Comparison of ENCODE assay signal across 12 cellular contexts in the genomic region with DNA sequence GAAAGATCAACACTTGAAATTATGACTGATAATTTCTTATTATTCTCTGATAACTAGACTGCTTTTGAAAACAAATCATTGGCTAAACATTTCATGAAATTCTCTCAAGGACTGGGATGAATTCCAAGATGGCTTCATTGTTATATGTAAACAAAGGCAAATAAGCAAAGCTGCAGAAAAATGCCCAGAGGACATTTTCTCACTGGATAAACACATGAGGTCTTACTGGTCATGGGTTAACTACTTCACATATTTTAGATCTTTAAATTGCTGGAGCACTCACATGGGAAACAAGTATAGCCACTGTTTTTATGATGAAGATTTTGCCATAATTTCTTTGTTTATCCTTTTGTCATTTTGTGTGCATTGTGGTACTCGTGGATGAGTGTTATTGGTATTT.
DNase-seq lines count a peak whose midpoint lies in the region; ATAC-seq and TF ChIP-seq lines count a peak whose summit lies in the region.
"Had no signal": no experiment of that assay in that cellular context is flagged by ENCODE, and none has a peak within 500 bp of the region (broad histone marks: within the 10 kb centered on the region; RNA-seq: fewer than 3 reads in every experiment).

No MANE protein-coding gene starts in this region.

- no peaks in the 10 kb centered on the region for H3K36me3 Mint-ChIP-seq in GM23338 (ENCODE audit: low read depth)
- no peaks in the 10 kb centered on the region for H3K36me3 Mint-ChIP-seq in activated CD4-positive, alpha-beta T cell treated with anti-CD3 and anti-CD28 coated beads, Interleukin-2, amount 10 ng/mL, durations not matched to agents 24 days and 14 days (ENCODE audit: low read depth)
- no peaks in the 10 kb centered on the region for H3K36me3 Mint-ChIP-seq in activated CD4-positive, alpha-beta memory T cell treated with anti-CD3 and anti-CD28 coated beads, Interleukin-2, amount 10 ng/mL, durations not matched to agents 7 days and 5 days (ENCODE audit: low read depth)
- H3K36me3 Mint-ChIP-seq: brain; CD4-positive, alpha-beta memory T cell; stimulated activated memory B cell treated with anti-CD40 and anti-IgM and Interleukin-4, amounts not matched to agents 10 μg/mL and 1 μg/mL and 100 μg/mL, for 72 hours had no signal

- no peaks in the 10 kb centered on the region for H3K79me1 ChIP-seq in mesenchymal stem cell (replicated peaks; ENCODE audit: low read length, poor library complexity, severe bottlenecking)

- H3K9me3 ChIP-seq in Karpas-422 (ENCODE audit: low read length) = no peaks in the 10 kb centered on the region
- no peaks in the 10 kb centered on the region for H3K9me3 ChIP-seq in mesenchymal stem cell (ENCODE audit: control insufficient read depth, low read length)
- H3K9me3 ChIP-seq in transverse colon = no peaks in the 10 kb centered on the region

- in situ Hi-C loops in astrocyte of the spinal cord (cut with HindIII; ENCODE audit: low sequenced_read_pairs) (no loop called here), transverse colon (cut with MboI; ENCODE audit: low pct_ligation_motif_present in 1 of 4, low pct_unique_long_range_greater_than_20kb in 1 of 4, low sequenced_read_pairs in 3 of 4) (loop anchor here in 1 of 4 donors (25.0 kb wide), 1 partner anchor 326 kb away; no protein-coding TSS in a partner anchor)

- H4K8ac ChIP-seq in mesenchymal stem cell (ENCODE audit: low read length) = no peak overlapping the region

- peaks cover 3% of the 10 kb centered on the region; the same call in 1 of the 2 replicates for H3K27me3 ChIP-seq in BJ (ENCODE audit: control insufficient read depth, insufficient read depth, low read length)
- H3K27me3 ChIP-seq in Karpas-422 (ENCODE audit: low read length) = no peaks in the 10 kb centered on the region
- no peaks in the 10 kb centered on the region for H3K27me3 ChIP-seq in mesenchymal stem cell (ENCODE audit: control insufficient read depth in 1 of 2, insufficient read depth in 1 of 2, low read length in 2 of 2)
- no peaks in the 10 kb centered on the region for H3K27me3 ChIP-seq in GM23338 (ENCODE audit: insufficient read depth)
- no peaks in the 10 kb centered on the region for H3K27me3 ChIP-seq in transverse colon

- no peak overlapping the region for H3K23ac ChIP-seq in mesenchymal stem cell (ENCODE audit: low read length in 2 of 2)

- no peak overlapping the region for H3K9ac ChIP-seq in Karpas-422 (ENCODE audit: low read length)
- H3K9ac ChIP-seq in mesenchymal stem cell (ENCODE audit: low read length) = peak overlapping the region; percentile 55

- WGBS in mesenchymal stem cell = 20% methylated on average over 1 of the region's 1 CpG
- 29 to 44% methylated on average over 1 of the region's 1 CpG for WGBS in transverse colon (ENCODE audit: low coverage in 1 of 2), 2 donors

- H3F3A ChIP-seq in GM23338 (replicated peaks; ENCODE audit: low read depth) = no peaks in the 10 kb centered on the region

- no peak overlapping the region for H3K14ac ChIP-seq in mesenchymal stem cell (ENCODE audit: low read length in 2 of 2)

- H3K79me2 ChIP-seq in Karpas-422 (ENCODE audit: low read length) (no peaks in the 10 kb centered on the region), GM23338 (replicated peaks; ENCODE audit: insufficient read depth) (no peaks in the 10 kb centered on the region)

- H2BK5ac ChIP-seq in mesenchymal stem cell (ENCODE audit: low read depth, low read length, poor library complexity, severe bottlenecking) = no peak overlapping the region

- H3K18ac ChIP-seq in mesenchymal stem cell (ENCODE audit: low read depth in 1 of 2, low read length in 2 of 2) = no peak overlapping the region

- H2AFZ ChIP-seq in Karpas-422 (ENCODE audit: low read length) (no peak overlapping the region), mesenchymal stem cell (ENCODE audit: low read depth, low read length) (no peak overlapping the region), GM23338 (no peak overlapping the region)

- no peak overlapping the region for H2BK15ac ChIP-seq in mesenchymal stem cell (ENCODE audit: low read depth, poor library complexity, severe bottlenecking)

- H3K9me3 Mint-ChIP-seq in GM23338 = no peaks in the 10 kb centered on the region
- no peaks in the 10 kb centered on the region for H3K9me3 Mint-ChIP-seq in activated CD4-positive, alpha-beta T cell treated with anti-CD3 and anti-CD28 coated beads, Interleukin-2, amount 10 ng/mL, durations not matched to agents 24 days and 14 days
- no peaks in the 10 kb centered on the region for H3K9me3 Mint-ChIP-seq in activated CD4-positive, alpha-beta memory T cell treated with anti-CD3 and anti-CD28 coated beads, Interleukin-2, amount 10 ng/mL, durations not matched to agents 7 days and 5 days
- H3K9me3 Mint-ChIP-seq: brain; stimulated activated memory B cell treated with anti-CD40 and anti-IgM and Interleukin-4, amounts not matched to agents 10 μg/mL and 1 μg/mL and 100 μg/mL, for 72 hours had no signal

- H4K91ac ChIP-seq in mesenchymal stem cell (ENCODE audit: low read length) = no peak overlapping the region

- H3K4me3 ChIP-seq in BJ (ENCODE audit: low read depth, low read length) (no peak overlapping the region), Karpas-422 (ENCODE audit: low read length) (no peak overlapping the region), astrocyte of the spinal cord (ENCODE audit: low read depth, low read length) (no peak overlapping the region), mesenchymal stem cell (ENCODE audit: insufficient read depth in 1 of 2, low read depth in 1 of 2, low read length in 2 of 2) (no peak overlapping the region), GM23338 (no peak overlapping the region), transverse colon (no peak overlapping the region)

- H3K27ac ChIP-seq in Karpas-422 (ENCODE audit: low read length) (no peak overlapping the region), mesenchymal stem cell (ENCODE audit: low read length, poor library complexity, severe bottlenecking) (no peak overlapping the region), GM23338 (ENCODE audit: low read depth) (no peak overlapping the region), transverse colon (peak overlapping the region in 2 of 4 donors; percentile 13 to 33)

- no peaks in the 10 kb centered on the region for H3K4me1 Mint-ChIP-seq in GM23338
- peaks cover 6% of the 10 kb centered on the region for H3K4me1 Mint-ChIP-seq in activated CD4-positive, alpha-beta T cell treated with anti-CD3 and anti-CD28 coated beads, Interleukin-2, amount 10 ng/mL, durations not matched to agents 24 days and 14 days
- peaks cover 1% of the 10 kb centered on the region for H3K4me1 Mint-ChIP-seq in activated CD4-positive, alpha-beta memory T cell treated with anti-CD3 and anti-CD28 coated beads, Interleukin-2, amount 10 ng/mL, durations not matched to agents 7 days and 5 days
- H3K4me1 Mint-ChIP-seq: stimulated activated memory B cell treated with anti-CD40 and anti-IgM and Interleukin-4, amounts not matched to agents 10 μg/mL and 1 μg/mL and 100 μg/mL, for 72 hours had no signal

- no peak for TF ChIP-seq POLR2A in transverse colon (IDR thresholded peaks at IDR 0.05)

- CTCF ChIA-PET in BJ (lab: Yijun Ruan, JAX) = interaction anchor here (0.6 to 2.0 kb wide), 11 partner anchors 9 to 615 kb away, joined by 3 to 10 read pairs (median 3); no protein-coding TSS in a partner anchor
- CTCF ChIA-PET in activated CD4-positive, alpha-beta memory T cell treated with anti-CD3 and anti-CD28 coated beads, Interleukin-2, amount 10 ng/mL, durations not matched to agents 7 days and 5 days (lab: Charles Lee) = interaction anchor here (0.8 to 3.9 kb wide), 7 partner anchors 9 to 272 kb away, joined by 3 to 23 read pairs (median 3); a partner anchor contains a TSS

- H3K27ac Mint-ChIP-seq in GM23338 = no peak overlapping the region
- H3K27ac Mint-ChIP-seq in activated CD4-positive, alpha-beta T cell treated with anti-CD3 and anti-CD28 coated beads, Interleukin-2, amount 10 ng/mL, durations not matched to agents 24 days and 14 days = no peak overlapping the region
- no peak overlapping the region for H3K27ac Mint-ChIP-seq in activated CD4-positive, alpha-beta memory T cell treated with anti-CD3 and anti-CD28 coated beads, Interleukin-2, amount 10 ng/mL, durations not matched to agents 7 days and 5 days
- H3K27ac Mint-ChIP-seq: activated CD8-positive, alpha-beta T cell treated with anti-CD3 and anti-CD28 coated beads, Interleukin-2, amount 10 ng/mL, durations not matched to agents 7 days and 5 days; CD4-positive, alpha-beta memory T cell; stimulated activated memory B cell treated with anti-CD40 and anti-IgM and Interleukin-4, amounts not matched to agents 10 μg/mL and 1 μg/mL and 100 μg/mL, for 72 hours had no signal

- H3K4me2 ChIP-seq in Karpas-422 (ENCODE audit: low read depth, low read length, poor library complexity, severe bottlenecking) = peak overlapping the region; percentile 51
- H3K4me2 ChIP-seq in mesenchymal stem cell (ENCODE audit: low read length, poor library complexity, severe bottlenecking) = no peak overlapping the region
- H3K4me2 ChIP-seq in GM23338 = no peak overlapping the region

- no peak overlapping the region for H3K4ac ChIP-seq in mesenchymal stem cell (ENCODE audit: low read depth in 1 of 2, low read length in 2 of 2)

- ATAC-seq in GM23338 = no peak

- H3K4me3 Mint-ChIP-seq in GM23338 = no peak overlapping the region
- no peak overlapping the region for H3K4me3 Mint-ChIP-seq in activated CD4-positive, alpha-beta T cell treated with anti-CD3 and anti-CD28 coated beads, Interleukin-2, amount 10 ng/mL, durations not matched to agents 24 days and 14 days
- no peak overlapping the region for H3K4me3 Mint-ChIP-seq in activated CD4-positive, alpha-beta memory T cell treated with anti-CD3 and anti-CD28 coated beads, Interleukin-2, amount 10 ng/mL, durations not matched to agents 7 days and 5 days
- H3K4me3 Mint-ChIP-seq: activated CD8-positive, alpha-beta T cell treated with anti-CD3 and anti-CD28 coated beads, Interleukin-2, amount 10 ng/mL, durations not matched to agents 7 days and 5 days; CD4-positive, alpha-beta memory T cell; stimulated activated memory B cell treated with anti-CD40 and anti-IgM and Interleukin-4, amounts not matched to agents 10 μg/mL and 1 μg/mL and 100 μg/mL, for 72 hours had no signal

- no peak overlapping the region for H2AK5ac ChIP-seq in mesenchymal stem cell (ENCODE audit: low read length, severe bottlenecking)

- no peak for TF ChIP-seq EP300 in transverse colon (IDR thresholded peaks at IDR 0.05; ENCODE audit: low read depth)

- peaks cover 1% of the 10 kb centered on the region for H3K27me3 Mint-ChIP-seq in GM23338 (ENCODE audit: insufficient read depth, low read depth, poor library complexity)
- no peaks in the 10 kb centered on the region for H3K27me3 Mint-ChIP-seq in activated CD4-positive, alpha-beta T cell treated with anti-CD3 and anti-CD28 coated beads, Interleukin-2, amount 10 ng/mL, durations not matched to agents 24 days and 14 days
- no peaks in the 10 kb centered on the region for H3K27me3 Mint-ChIP-seq in activated CD4-positive, alpha-beta memory T cell treated with anti-CD3 and anti-CD28 coated beads, Interleukin-2, amount 10 ng/mL, durations not matched to agents 7 days and 5 days
- H3K27me3 Mint-ChIP-seq: brain had no signal

- DNase-seq in BJ (ENCODE audit: low read depth) = peak; percentile 32
- no peak for DNase-seq in Karpas-422
- DNase-seq in astrocyte of the spinal cord (ENCODE audit: low read depth, low spot score) = peak; percentile 18
- peak; percentile 77 for DNase-seq in mesenchymal stem cell
- no peak for DNase-seq in GM23338 (ENCODE audit: low spot score)
- DNase-seq in transverse colon = no peak
- no peak for DNase-seq in activated CD4-positive, alpha-beta T cell treated with anti-CD3 and anti-CD28 coated beads, Interleukin-2, amount 10 ng/mL, durations not matched to agents 24 days and 14 days
- DNase-seq in activated CD4-positive, alpha-beta memory T cell treated with anti-CD3 and anti-CD28 coated beads, Interleukin-2, amount 10 ng/mL, durations not matched to agents 7 days and 5 days = no peak

- no peak overlapping the region for H2BK12ac ChIP-seq in mesenchymal stem cell (ENCODE audit: low read length in 2 of 2)

- POLR2A ChIA-PET in BJ (lab: Charles Lee) = no interaction called here
- POLR2A ChIA-PET in activated CD4-positive, alpha-beta memory T cell treated with anti-CD3 and anti-CD28 coated beads, Interleukin-2, amount 10 ng/mL, durations not matched to agents 7 days and 5 days (lab: Charles Lee) = no interaction called here

- H2BK120ac ChIP-seq in mesenchymal stem cell (ENCODE audit: low read depth, low read length) = no peak overlapping the region

- H3K4me1 ChIP-seq in Karpas-422 (ENCODE audit: low read length) (peaks cover 38% of the 10 kb centered on the region), mesenchymal stem cell (ENCODE audit: control insufficient read depth, insufficient read depth, low read depth, low read length) (no peaks in the 10 kb centered on the region), GM23338 (ENCODE audit: insufficient read depth) (no peaks in the 10 kb centered on the region), transverse colon (peaks cover 0 to 4% (median 0%) of the 10 kb centered on the region in 4 donors)

- no peaks in the 10 kb centered on the region for H3K36me3 ChIP-seq in BJ (ENCODE audit: control insufficient read depth, insufficient read depth, low read length)
- H3K36me3 ChIP-seq in Karpas-422 (ENCODE audit: insufficient read depth, low read length) = no peaks in the 10 kb centered on the region
- peaks cover 0 to 4% of the 10 kb centered on the region in 2 experiments for H3K36me3 ChIP-seq in mesenchymal stem cell (ENCODE audit: control insufficient read depth in 1 of 2, insufficient read depth in 2 of 2, low read depth in 1 of 2, low read length in 2 of 2)
- no peaks in the 10 kb centered on the region for H3K36me3 ChIP-seq in GM23338 (ENCODE audit: insufficient read depth)
- no peaks in the 10 kb centered on the region for H3K36me3 ChIP-seq in transverse colon

- H4K20me1 ChIP-seq in Karpas-422 (ENCODE audit: insufficient read depth, low read depth, low read length) = no peaks in the 10 kb centered on the region
- no peaks in the 10 kb centered on the region for H4K20me1 ChIP-seq in GM23338 (replicated peaks; ENCODE audit: insufficient read depth)

- no peaks in the 10 kb centered on the region for H3K9me2 ChIP-seq in Karpas-422 (replicated peaks; ENCODE audit: insufficient read depth, low read length)
- no peaks in the 10 kb centered on the region for H3K9me2 ChIP-seq in GM23338 (ENCODE audit: insufficient read depth)

- TF ChIP-seq CTCF in BJ (IDR thresholded peaks at IDR 0.05; ENCODE audit: insufficient read depth, low read depth, low read length) = no peak
- TF ChIP-seq CTCF in astrocyte of the spinal cord (IDR thresholded peaks at IDR 0.05; ENCODE audit: low read depth, low read length) = no peak
- no peak for TF ChIP-seq CTCF in GM23338 (conservative IDR thresholded peaks at IDR 0.05; ENCODE audit: low read depth in 2 of 2)
- no peak for TF ChIP-seq CTCF in transverse colon (IDR thresholded peaks at IDR 0.05)

- intact Hi-C loops in transverse colon (cut with DNase I; ENCODE audit: low total_unique reads) = no loop called here
- intact Hi-C loops in activated CD4-positive, alpha-beta T cell treated with anti-CD3 and anti-CD28 coated beads, Interleukin-2, amount 10 ng/mL, durations not matched to agents 24 days and 14 days (cut with micrococcal nuclease) = loop anchor here (1.0 to 2.0 kb wide), 4 partner anchors 29 to 324 kb away; a partner anchor contains a TSS

Comparison
In these comparisons a context has a peak if more than half of its experiments do, and no peak if none do; other contexts are left out.
1. DNase-seq: peak in BJ (single experiment), astrocyte of the spinal cord (single experiment) and mesenchymal stem cell (single experiment); none in Karpas-422 (single experiment), GM23338 (single experiment), transverse colon (single experiment), activated CD4-positive, alpha-beta T cell treated with anti-CD3 and anti-CD28 coated beads, Interleukin-2, amount 10 ng/mL, durations not matched to agents 24 days and 14 days (single experiment) and activated CD4-positive, alpha-beta memory T cell treated with anti-CD3 and anti-CD28 coated beads, Interleukin-2, amount 10 ng/mL, durations not matched to agents 7 days and 5 days (single experiment).